Comparison of ENCODE assay signal across 8 cellular contexts in genomic region chr1:44730741-44731512, GRCh38. TPM values are rescaled to one million over a fixed set of nuclear protein-coding genes. Genes with fewer than 3 reads are reported as not detected.
DNase-seq lines count a peak whose midpoint lies in the region; ATAC-seq, FAIRE-seq and TF ChIP-seq lines count a peak whose summit lies in the region.

RNU5D-1 (minus strand) TSS chr1:44731170.

- H3K4me1 Mint-ChIP-seq in dendritic cell treated with granulocyte-macrophage colony-stimulating factor and Interleukin-4, amounts not matched to agents 40 ng/mL and 50 ng/mL, for 4 days (ENCODE audit: low read depth): peaks cover 40% of the 10 kb centered on the region

- intact Hi-C loops in dendritic cell treated with granulocyte-macrophage colony-stimulating factor and Interleukin-4, amounts not matched to agents 40 ng/mL and 50 ng/mL, for 4 days (cut with micrococcal nuclease): loop anchor here (1.0 to 5.0 kb wide), 3 partner anchors 44 to 281 kb away; partner anchors contain the start of genes HECTD3, RPS8 and UROD
- intact Hi-C loops in HepG2 (cut with micrococcal nuclease; ENCODE audit: unreplicated experiment): loop anchor here (5.0 kb wide), 1 partner anchor 51 kb away; no protein-coding TSS in a partner anchor

- TF ChIP-seq CTCF in HepG2 (CRISPR knock-in tag; IDR thresholded peaks at IDR 0.05): peak; percentile 79

- peak; percentile 97 to 100 for TF ChIP-seq POLR2A in HepG2 (IDR thresholded peaks at IDR 0.05; ENCODE audit: insufficient read depth in 1 of 2, low read depth in 2 of 2, low read length in 2 of 2)

- peak within 1 kb of the TSS; percentile 65 for H3K4me3 Mint-ChIP-seq in dendritic cell treated with granulocyte-macrophage colony-stimulating factor and Interleukin-4, amounts not matched to agents 40 ng/mL and 50 ng/mL, for 4 days

- H3K27me3 Mint-ChIP-seq in dendritic cell treated with granulocyte-macrophage colony-stimulating factor and Interleukin-4, amounts not matched to agents 40 ng/mL and 50 ng/mL, for 4 days: no peaks in the 10 kb centered on the region

- peak; percentile 63 for FAIRE-seq in HepG2 (lab: Jason Lieb, UNC)

- no peaks in the 10 kb centered on the region for H4K20me1 ChIP-seq in HepG2 (ENCODE audit: insufficient read depth, low read length)

- peak within 1 kb of the TSS; percentile 86 for H3K4me2 ChIP-seq in HepG2 (ENCODE audit: low read depth, low read length)

- CTCF ChIA-PET in HepG2 (lab: Yijun Ruan, JAX; ENCODE audit: low intra/inter-chr PET ratio, low total read pairs): interaction anchor here (0.8 kb wide), 1 partner anchor 53 kb away, joined by 3 read pairs; no protein-coding TSS in a partner anchor

- no peaks in the 10 kb centered on the region for H3K36me3 Mint-ChIP-seq in dendritic cell treated with granulocyte-macrophage colony-stimulating factor and Interleukin-4, amounts not matched to agents 40 ng/mL and 50 ng/mL, for 4 days (ENCODE audit: low read depth)

- POLR2A ChIA-PET in HepG2 (lab: Yijun Ruan, JAX): interaction anchor here (0.6 to 8.0 kb wide), 30 partner anchors 9 to 281 kb away, joined by 3 to 241 read pairs (median 6); partner anchors contain the start of genes ARMH1, BTBD19, DYNLT4 and HECTD3

- H3K9me3 Mint-ChIP-seq in dendritic cell treated with granulocyte-macrophage colony-stimulating factor and Interleukin-4, amounts not matched to agents 40 ng/mL and 50 ng/mL, for 4 days: no peaks in the 10 kb centered on the region

- peak in 1 of 2 experiments; percentile 27; a peak in 1 of 4 replicates for TF ChIP-seq EP300 in HepG2 (IDR thresholded peaks at IDR 0.05; ENCODE audit: low read depth in 2 of 2, low read length in 2 of 2)
- TF ChIP-seq EP300 in HepG2 (CRISPR knock-in tag; IDR thresholded peaks at IDR 0.05; ENCODE audit: borderline replicate concordance): peak; percentile 62; the same call in 1 of the 2 replicates

- peak within 1 kb of the TSS; percentile 100 for H3K27ac ChIP-seq in HepG2 (ENCODE audit: extremely low read length, insufficient read depth, low read length)

- BruUV-seq in HepG2 (replicated peaks; lab: Mats Ljungman, UMichigan): TSS peak; percentile 100

- whole genome bisulfite sequencing in HepG2 (ENCODE audit: low lambda C conversion rate): under 1% methylated on average over 19 of the region's 19 CpGs

- peaks cover 60% of the 10 kb centered on the region for H3K4me1 ChIP-seq in HepG2 (ENCODE audit: insufficient read depth, low read length)

- no peaks in the 10 kb centered on the region for H3K36me3 ChIP-seq in HepG2 (replicated peaks in 1 of 2; ENCODE audit: control insufficient read depth in 1 of 2, insufficient read depth in 2 of 2, low read length in 2 of 2)

- H3K9ac ChIP-seq in HepG2 (ENCODE audit: insufficient read depth, low read depth, low read length): peak within 1 kb of the TSS; percentile 91

- H3K79me2 ChIP-seq in HepG2 (ENCODE audit: insufficient read depth, low read length): no peaks in the 10 kb centered on the region

- peak; percentile 63 for ATAC-seq in GM19328 (IDR thresholded peaks at IDR 0.05; ENCODE audit: unreplicated experiment)
- peak; percentile 38 for ATAC-seq in HG03469 (IDR thresholded peaks at IDR 0.05; ENCODE audit: unreplicated experiment)
- peak; percentile 82 for ATAC-seq in HepG2

- peak within 1 kb of the TSS; percentile 70 for H2AFZ ChIP-seq in HepG2 (ENCODE audit: low read length)

- DNase-seq in C1 segment of cervical spinal cord (lab: John Stamatoyannopoulos, UW) (peak in 13 of 14 donors; percentile 11 to 88 (median 81)), NCI-H524 treated with DMSO at 0.1 percent for 48 hours (lab: John Stamatoyannopoulos, UW) (peak; percentile 88), HepG2 (ENCODE audit: low spot score) (peak; percentile 95)
- peak; percentile 98 for DNase-seq in activated CD4-positive, alpha-beta T cell treated with anti-CD3 and anti-CD28 coated beads for 48 hours
- peak; percentile 96 to 97 for DNase-seq in stimulated activated CD4-positive, alpha-beta T cell treated with anti-CD3 and anti-CD28 coated beads, Interleukin-2, amount 100 ng/mL, for 48 hours

- peak within 1 kb of the TSS; percentile 45 to 62 (median 48) for H3K4me3 ChIP-seq in HepG2 (replicated peaks in 1 of 3; ENCODE audit: insufficient read depth in 1 of 3, low read depth in 2 of 3, low read length in 3 of 3)

- no peaks in the 10 kb centered on the region for H3K9me3 ChIP-seq in HepG2 (ENCODE audit: low read length)

- in situ Hi-C loops in HepG2 (cut with HindIII; ENCODE audit: extremely low pct_ligation_motif_present, low pct_unique_long_range_greater_than_20kb): no loop called here

- TF ChIP-seq RAD21 in HepG2 (CRISPR knock-in tag; IDR thresholded peaks at IDR 0.05): peak; percentile 59

- H3K27ac Mint-ChIP-seq in dendritic cell treated with granulocyte-macrophage colony-stimulating factor and Interleukin-4, amounts not matched to agents 40 ng/mL and 50 ng/mL, for 4 days: peak within 1 kb of the TSS; percentile 96

- no peaks in the 10 kb centered on the region; a peak in 2 of 5 replicates for H3K27me3 ChIP-seq in HepG2 (ENCODE audit: control insufficient read depth in 1 of 2, insufficient read depth in 2 of 2, low read length in 2 of 2)

TF ChIP-seq in HepG2, 621 proteins besides CTCF, POLR2A, EP300 and RAD21 (continues in another document):
- no peak for TF ChIP-seq AFF4 (CRISPR knock-in tag; IDR thresholded peaks at IDR 0.05)
- no peak for TF ChIP-seq SKI (IDR thresholded peaks at IDR 0.05; ENCODE audit: partially characterized antibody)
- TF ChIP-seq MTA1 (CRISPR knock-in tag; IDR thresholded peaks at IDR 0.05; ENCODE audit: borderline replicate concordance): no peak
- no peak for TF ChIP-seq ZFP62 (CRISPR knock-in tag; IDR thresholded peaks at IDR 0.05)
- TF ChIP-seq ELF4 (CRISPR knock-in tag; IDR thresholded peaks at IDR 0.05; ENCODE audit: borderline replicate concordance): no peak
- no peak for TF ChIP-seq ZSCAN22 (CRISPR knock-in tag; IDR thresholded peaks at IDR 0.05)
- peak; percentile 68; the same call in 1 of the 2 replicates for TF ChIP-seq IKZF5 (CRISPR knock-in tag; IDR thresholded peaks at IDR 0.05)
- TF ChIP-seq YEATS2 (CRISPR knock-in tag; IDR thresholded peaks at IDR 0.05; ENCODE audit: borderline replicate concordance): peak; percentile 70; the same call in 1 of the 2 replicates

RNA-seq across cellular contexts. Expression of gene RNU5D-1, which starts in this region (rescaled TPM):
- 165 TPM in 1 of 2 replicates, not detected in the other for total RNA-seq in HepG2 (2016; rRNA removed; fragmentation: Illumina TruSeq; extraction: Trizol)
- 252 and 278 TPM in 2 replicates for total RNA-seq in HepG2 (2016; cell fraction: cytosol; rRNA removed; fragmentation: Illumina TruSeq; extraction: Trizol; ENCODE audit: low read depth)
- total RNA-seq in HepG2 (2016; cell fraction: insoluble cytoplasmic fraction; rRNA removed; fragmentation: Illumina TruSeq; extraction: Trizol): 103 and 268 TPM in 2 replicates
- total RNA-seq in HepG2 (2016; cell fraction: membrane; rRNA removed; fragmentation: Illumina TruSeq; extraction: Trizol): 148 TPM in 1 of 2 replicates, not detected in the other
- 2,234 and 2,499 TPM in 2 replicates for total RNA-seq in HepG2 (2016; cell fraction: nucleus; rRNA removed; fragmentation: Illumina TruSeq; extraction: Trizol)
- polyA plus RNA-seq in HepG2 (2011; rRNA removed): not detected in 2 replicates
- not detected in 2 replicates for polyA plus RNA-seq in HepG2 (2011; cell fraction: cytosol; rRNA removed)
- under 0.01 TPM in 1 of 2 replicates, not detected in the other for polyA plus RNA-seq in HepG2 (2011; cell fraction: nucleus; rRNA removed)
- not detected in 2 replicates for polyA plus RNA-seq in HepG2 (2012)
- not detected in 2 replicates for polyA plus RNA-seq in HepG2 (2016; cell fraction: cytosol; fragmentation: Illumina TruSeq; extraction: Trizol; ENCODE audit: low read depth)
- not detected in 2 replicates for polyA plus RNA-seq in HepG2 (2016; cell fraction: insoluble cytoplasmic fraction; fragmentation: Illumina TruSeq; extraction: Trizol; ENCODE audit: low read depth)
- polyA plus RNA-seq in HepG2 (2016; cell fraction: membrane; fragmentation: Illumina TruSeq; extraction: Trizol; ENCODE audit: low read depth): not detected in 2 replicates
- not detected in 2 replicates for polyA plus RNA-seq in HepG2 (2016; cell fraction: nucleus; fragmentation: Illumina TruSeq; extraction: Trizol; ENCODE audit: insufficient read depth, low read depth)
- polyA minus RNA-seq in HepG2 (2011; rRNA and poly(A)+ RNA removed; ENCODE audit: low replicate concordance): under 0.01 TPM in 2 replicates
- polyA minus RNA-seq in HepG2 (2011; cell fraction: cytosol; rRNA and poly(A)+ RNA removed): 1,580 and 1,780 TPM in 2 replicates
- under 0.01 TPM in 2 replicates for polyA minus RNA-seq in HepG2 (2011; cell fraction: nucleus; rRNA and poly(A)+ RNA removed)

Comparison
In these comparisons a context has a peak if more than half of its experiments do, and no peak if none do; other contexts are left out.
1. Peak in every context shown above with its lines: DNase-seq, ATAC-seq, H3K4me3 ChIP-seq and H3K27ac ChIP-seq.